15 cellular contexts compared by ENCODE assay signal in the genomic region with DNA sequence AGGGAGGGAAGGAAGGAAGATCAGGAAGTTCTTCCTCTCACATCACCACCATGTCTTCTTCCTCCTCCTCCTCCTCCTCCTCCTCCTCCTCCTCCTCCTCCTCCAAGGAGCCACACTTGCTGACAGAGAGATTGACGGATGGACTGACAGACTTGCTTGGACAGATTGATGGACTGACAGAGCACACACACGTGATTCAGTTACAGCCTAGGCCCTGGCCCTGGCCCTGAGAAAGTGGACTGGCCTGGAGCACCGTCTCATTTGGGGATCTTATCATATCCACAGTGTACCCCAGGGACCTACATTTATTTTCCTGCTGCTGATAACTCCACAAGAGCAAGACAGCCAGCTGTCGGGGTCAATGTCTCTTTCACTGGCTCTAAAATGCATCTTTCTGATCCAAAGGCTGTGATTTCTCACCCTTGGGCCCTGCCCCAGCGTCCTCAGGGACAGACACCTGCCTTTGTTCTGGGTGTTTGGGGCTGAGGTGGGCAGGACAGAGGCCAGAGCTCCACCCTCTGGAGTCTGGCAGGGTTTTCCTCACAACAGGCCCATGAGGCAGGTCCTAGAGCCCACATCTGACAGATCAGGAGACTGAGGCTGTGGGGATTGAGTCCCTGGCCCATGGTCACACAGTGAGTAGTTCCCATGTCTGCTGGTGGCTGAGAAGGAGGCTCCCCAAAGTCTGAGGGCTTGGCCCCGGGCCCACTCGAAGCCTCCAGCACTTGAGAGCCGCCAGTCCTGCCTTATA. TPM values are rescaled to one million over a fixed set of nuclear protein-coding genes. Genes with fewer than 3 reads are reported as not detected.
DNase-seq lines count a peak whose midpoint lies in the region; ATAC-seq and TF ChIP-seq lines count a peak whose summit lies in the region.
"Had no signal": no experiment of that assay in that cellular context is flagged by ENCODE, and none has a peak within 500 bp of the region (broad histone marks: within the 10 kb centered on the region; RNA-seq: fewer than 3 reads in every experiment).

No MANE protein-coding gene starts in this region.

- in situ Hi-C loops in KBM-7 (cut with MboI; ENCODE audit: low pct_unique_long_range_greater_than_20kb, low sequenced_read_pairs) = no loop called here

- no peak for TF ChIP-seq CTCF in HEK293 (tag by site-specific recombination; IDR thresholded peaks at IDR 0.05)
- TF ChIP-seq CTCF in neutrophil (IDR thresholded peaks at IDR 0.05) = no peak
- no peak for TF ChIP-seq CTCF in type B pancreatic cell (conservative IDR thresholded peaks at IDR 0.05)

- H3K9ac ChIP-seq in BLaER1 = peak overlapping the region; percentile 73

- peaks cover 2% of the 10 kb centered on the region; the same call in 1 of the 2 replicates for H3K36me3 ChIP-seq in BLaER1
- no peaks in the 10 kb centered on the region for H3K36me3 ChIP-seq in HEK293 (ENCODE audit: control insufficient read depth in 2 of 2, insufficient read depth in 1 of 2, low read length in 2 of 2)
- no peaks in the 10 kb centered on the region for H3K36me3 ChIP-seq in esophagus (ENCODE audit: control insufficient read depth in 2 of 2, insufficient read depth in 2 of 2, low read length in 1 of 2)
- H3K36me3 ChIP-seq in neutrophil = peaks cover 10% of the 10 kb centered on the region

- CTCF ChIA-PET in HEK293 (lab: Yijun Ruan, JAX) = interaction anchor here (1.0 to 2.7 kb wide), 2 partner anchors 86 to 87 kb away, joined by 4 to 19 read pairs; no protein-coding TSS in a partner anchor

- H3K4me2 ChIP-seq in BLaER1 = peak overlapping the region; percentile 89

- H3K4me1 ChIP-seq in BLaER1 = peaks cover 94% of the 10 kb centered on the region
- H3K4me1 ChIP-seq in HEK293 (ENCODE audit: control insufficient read depth, insufficient read depth, low read length) = peaks cover 2% of the 10 kb centered on the region; the same call in 1 of the 2 replicates
- peaks cover 0 to 8% of the 10 kb centered on the region in 2 donors for H3K4me1 ChIP-seq in esophagus (ENCODE audit: control insufficient read depth in 2 of 2, insufficient read depth in 2 of 2, low read length in 1 of 2)
- peaks cover 39 to 45% of the 10 kb centered on the region in 2 experiments for H3K4me1 ChIP-seq in neutrophil (ENCODE audit: control insufficient read depth in 1 of 2, insufficient read depth in 1 of 2, low read depth in 1 of 2, low read length in 1 of 2)

- 57 to 67% methylated on average over 8 of the region's 8 CpGs for WGBS in esophagus, 2 donors

- H3K27me3 ChIP-seq in BLaER1 = no peaks in the 10 kb centered on the region
- no peaks in the 10 kb centered on the region for H3K27me3 ChIP-seq in esophagus (ENCODE audit: control insufficient read depth in 1 of 2, insufficient read depth in 2 of 2, low read length in 2 of 2)
- H3K27me3 ChIP-seq in neutrophil = no peaks in the 10 kb centered on the region

- H3K27ac ChIP-seq in BLaER1 = peak overlapping the region; percentile 91
- H3K27ac ChIP-seq in HEK293 (ENCODE audit: extremely low read depth, low read depth, low read length) = no peak overlapping the region
- peak overlapping the region; percentile 14 to 62 for H3K27ac ChIP-seq in esophagus (ENCODE audit: low read depth in 2 of 2, low read length in 1 of 2)
- peak overlapping the region; percentile 99 for H3K27ac ChIP-seq in neutrophil

- peak overlapping the region; percentile 24; the same call in 1 of the 2 replicates for H3K4me3 ChIP-seq in BLaER1
- H3K4me3 ChIP-seq in HEK293 (ENCODE audit: low read depth, low read length) = no peak overlapping the region
- H3K4me3 ChIP-seq in esophagus (ENCODE audit: low read depth in 1 of 2, low read length in 2 of 2) = no peak overlapping the region
- no peak overlapping the region for H3K4me3 ChIP-seq in neutrophil (ENCODE audit: low read depth in 1 of 2, low read length in 1 of 2)

- no peaks in the 10 kb centered on the region for H3K27me3 Mint-ChIP-seq in type B pancreatic cell

- H3K9me3 ChIP-seq in BLaER1 (no peaks in the 10 kb centered on the region), HEK293 (ENCODE audit: control insufficient read depth, insufficient read depth, low read depth, low read length) (no peaks in the 10 kb centered on the region), esophagus (ENCODE audit: control insufficient read depth in 2 of 2, insufficient read depth in 1 of 2, low read depth in 1 of 2, low read length in 1 of 2) (no peaks in the 10 kb centered on the region), neutrophil (no peaks in the 10 kb centered on the region)

- POLR2A ChIA-PET in HEK293 (lab: Yijun Ruan, JAX) = no interaction called here

- H3K27ac Mint-ChIP-seq in type B pancreatic cell = no peak overlapping the region

- peaks cover 7% of the 10 kb centered on the region; the same call in 1 of the 2 replicates for H4K20me1 ChIP-seq in BLaER1

- no peaks in the 10 kb centered on the region for H3K9me3 Mint-ChIP-seq in type B pancreatic cell

- no peaks in the 10 kb centered on the region for H3K4me1 Mint-ChIP-seq in type B pancreatic cell (ENCODE audit: unreplicated experiment)

- no peaks in the 10 kb centered on the region for H3K36me3 Mint-ChIP-seq in type B pancreatic cell

- DNase-seq in type B pancreatic cell (ENCODE audit: extremely low spot score, unreplicated experiment) (no peak), KBM-7 (no peak)
- DNase-seq: activated CD4-positive, alpha-beta T cell treated with anti-CD3 and anti-CD28 coated beads, Interleukin-2, amount 50 U/mL, for 1 hour; activated naive CD4-positive, alpha-beta T cell treated with Interleukin-2 at 50 U/mL for 16 hours; GOT3; islet precursor cell; NCI-H187; stimulated activated CD4-positive, alpha-beta T cell treated with anti-CD3 and anti-CD28 coated beads, Interleukin-15, amount 100 ng/mL, for 24 hours; SW 1271 had no signal

- ATAC-seq in HG03457 (IDR thresholded peaks at IDR 0.05; ENCODE audit: unreplicated experiment) (no peak), GM21619 (IDR thresholded peaks at IDR 0.05; ENCODE audit: unreplicated experiment) (no peak)

- H3K4me3 Mint-ChIP-seq in type B pancreatic cell = no peak overlapping the region

TF ChIP-seq in HEK293, 187 proteins besides CTCF, POLR2A, EP300 and RAD21:
- no peak for TF ChIP-seq ZNF670 (tag by site-specific recombination; IDR thresholded peaks at IDR 0.05; ENCODE audit: low read depth)
- TF ChIP-seq, protein P1, sequence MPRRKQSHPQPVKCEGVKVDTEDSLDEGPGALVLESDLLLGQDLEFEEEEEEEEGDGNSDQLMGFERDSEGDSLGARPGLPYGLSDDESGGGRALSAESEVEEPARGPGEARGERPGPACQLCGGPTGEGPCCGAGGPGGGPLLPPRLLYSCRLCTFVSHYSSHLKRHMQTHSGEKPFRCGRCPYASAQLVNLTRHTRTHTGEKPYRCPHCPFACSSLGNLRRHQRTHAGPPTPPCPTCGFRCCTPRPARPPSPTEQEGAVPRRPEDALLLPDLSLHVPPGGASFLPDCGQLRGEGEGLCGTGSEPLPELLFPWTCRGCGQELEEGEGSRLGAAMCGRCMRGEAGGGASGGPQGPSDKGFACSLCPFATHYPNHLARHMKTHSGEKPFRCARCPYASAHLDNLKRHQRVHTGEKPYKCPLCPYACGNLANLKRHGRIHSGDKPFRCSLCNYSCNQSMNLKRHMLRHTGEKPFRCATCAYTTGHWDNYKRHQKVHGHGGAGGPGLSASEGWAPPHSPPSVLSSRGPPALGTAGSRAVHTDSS (tag by site-specific recombination; IDR thresholded peaks at IDR 0.05) = peak; percentile 84
- peak; percentile 84 for TF ChIP-seq ZNF366 (tag by site-specific recombination; conservative IDR thresholded peaks at IDR 0.05)

RNA-seq across cellular contexts. Expression of a gene that starts 2.3 kb away (rescaled TPM):
- polyA plus RNA-seq in esophagus = 1 to 10 TPM; 5.9 to 7.1 TPM
- total RNA-seq in type B pancreatic cell (ENCODE audit: low replicate concordance) = 0.36 TPM in 1 of 2 replicates, not detected in the other

RNA-seq across cellular contexts. Expression of a gene that starts 25.7 kb away (rescaled TPM):
- 1 to 10 TPM; 4.9 to 5.3 TPM for polyA plus RNA-seq in esophagus
- 0.83 and 2.7 TPM in 2 replicates for total RNA-seq in type B pancreatic cell (ENCODE audit: low replicate concordance)

RNA-seq across cellular contexts. Expression of a gene that starts 45.7 kb away (rescaled TPM):
- polyA plus RNA-seq in esophagus = 1 to 10 TPM; 5.8 to 7.8 TPM
- 33.2 and 58.6 TPM in 2 replicates for total RNA-seq in type B pancreatic cell (ENCODE audit: low replicate concordance)
